ENCODE assay signal across 9 cellular contexts in the genomic region with DNA sequence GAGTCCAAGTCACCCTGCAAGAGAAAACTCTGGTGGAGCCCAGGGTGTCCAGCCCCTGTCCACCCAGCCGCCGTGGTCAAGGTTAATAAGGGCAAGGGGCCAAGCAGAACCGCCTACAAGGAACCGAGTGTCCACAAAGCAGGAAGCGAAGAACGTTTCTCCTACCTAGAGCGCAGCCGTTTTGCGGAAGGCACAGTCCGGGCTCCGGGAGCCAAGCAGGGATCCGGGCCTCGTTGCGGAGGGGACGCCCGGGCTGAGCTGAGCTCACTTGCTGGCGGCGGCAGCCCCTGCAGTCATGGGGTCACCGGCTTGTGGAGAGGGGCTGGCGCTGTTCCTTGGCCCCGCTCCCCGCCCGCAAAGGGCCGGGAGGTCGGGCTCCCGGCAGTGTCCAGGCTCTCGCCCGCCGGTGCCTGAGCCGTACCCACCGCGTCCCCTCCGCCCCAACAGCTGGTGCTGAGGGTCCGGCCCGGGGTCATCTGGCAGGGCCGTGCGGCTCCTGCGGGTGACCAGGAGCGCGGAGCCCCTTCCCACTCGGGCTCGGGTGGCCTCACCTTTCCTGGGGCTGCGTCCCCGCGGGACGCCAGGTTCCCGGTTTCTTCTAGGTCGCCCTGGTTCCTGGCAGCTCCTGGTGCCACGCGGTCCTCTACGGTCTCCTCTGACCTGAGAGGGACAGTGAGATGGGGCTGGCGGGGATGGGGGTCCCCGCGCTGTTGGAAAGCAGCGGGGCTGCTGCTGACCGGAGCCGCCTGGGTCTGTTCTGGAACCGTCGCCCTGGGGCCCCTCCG. TPM values are rescaled to one million over a fixed set of nuclear protein-coding genes. Genes with fewer than 3 reads are reported as not detected.
DNase-seq lines count a peak whose midpoint lies in the region; TF ChIP-seq lines count a peak whose summit lies in the region.
"Had no signal": no experiment of that assay in that cellular context is flagged by ENCODE, and none has a peak within 500 bp of the region (broad histone marks: within the 10 kb centered on the region; RNA-seq: fewer than 3 reads in every experiment).

No MANE protein-coding gene starts in this region.

- H3K27ac ChIP-seq in sigmoid colon = peak overlapping the region in 2 of 4 donors; percentile 7 to 36
- H3K27ac ChIP-seq: BLaER1 had no signal

- TF ChIP-seq EP300 in sigmoid colon (IDR thresholded peaks at IDR 0.05) = no peak

- H3K36me3 ChIP-seq in sigmoid colon = no peaks in the 10 kb centered on the region
- H3K36me3 ChIP-seq: BLaER1 had no signal

- H3K9me3 ChIP-seq in sigmoid colon = no peaks in the 10 kb centered on the region

- intact Hi-C loops in sigmoid colon (cut with DNase I) = loop anchor here (5.0 to 10.0 kb wide), 2 partner anchors 97 to 116 kb away; a partner anchor contains a TSS

- peaks cover 9% of the 10 kb centered on the region for H3K4me1 Mint-ChIP-seq in T-helper 2 cell treated with Interferon-gamma antibody and Interleukin-4, amounts not matched to agents 5 μg/mL and 100 μg/mL, for 36 hours (ENCODE audit: low read depth)
- peaks cover 12% of the 10 kb centered on the region for H3K4me1 Mint-ChIP-seq in activated naive CD8-positive, alpha-beta T cell treated with anti-CD3 and anti-CD28 coated beads for 36 hours

- no peak overlapping the region for H3K27ac Mint-ChIP-seq in T-helper 2 cell treated with Interferon-gamma antibody and Interleukin-4, amounts not matched to agents 5 μg/mL and 100 μg/mL, for 36 hours
- no peak overlapping the region for H3K27ac Mint-ChIP-seq in activated naive CD8-positive, alpha-beta T cell treated with anti-CD3 and anti-CD28 coated beads for 36 hours

- WGBS in sigmoid colon, 2 donors = 2 to 5% methylated on average over 60 of the region's 60 CpGs

- TF ChIP-seq POLR2A in sigmoid colon (IDR thresholded peaks at IDR 0.05) = no peak

- H3K4me3 ChIP-seq in iPS-11a (ENCODE audit: low read depth, low read length) (peak overlapping the region; percentile 43), sigmoid colon (peak overlapping the region; percentile 21 to 53 (median 49))
- H3K4me3 ChIP-seq: BLaER1 had no signal

- no peaks in the 10 kb centered on the region for H3K27me3 ChIP-seq in sigmoid colon

- H3K4me3 Mint-ChIP-seq in T-helper 2 cell treated with Interferon-gamma antibody and Interleukin-4, amounts not matched to agents 5 μg/mL and 100 μg/mL, for 36 hours = peak overlapping the region; percentile 85
- H3K4me3 Mint-ChIP-seq in activated naive CD8-positive, alpha-beta T cell treated with anti-CD3 and anti-CD28 coated beads for 36 hours = peak overlapping the region; percentile 77

- peaks cover 31% of the 10 kb centered on the region for H3K27me3 Mint-ChIP-seq in T-helper 2 cell treated with Interferon-gamma antibody and Interleukin-4, amounts not matched to agents 5 μg/mL and 100 μg/mL, for 36 hours (ENCODE audit: low read depth)
- peaks cover 75% of the 10 kb centered on the region for H3K27me3 Mint-ChIP-seq in activated naive CD8-positive, alpha-beta T cell treated with anti-CD3 and anti-CD28 coated beads for 36 hours

- H3K4me1 ChIP-seq in sigmoid colon = peaks cover 0 to 54% (median 42%) of the 10 kb centered on the region in 4 donors
- H3K4me1 ChIP-seq: BLaER1 had no signal

- H3K9me3 Mint-ChIP-seq in T-helper 2 cell treated with Interferon-gamma antibody and Interleukin-4, amounts not matched to agents 5 μg/mL and 100 μg/mL, for 36 hours = peaks cover 6% of the 10 kb centered on the region
- no peaks in the 10 kb centered on the region for H3K9me3 Mint-ChIP-seq in activated naive CD8-positive, alpha-beta T cell treated with anti-CD3 and anti-CD28 coated beads for 36 hours

- no peak for TF ChIP-seq CTCF in sigmoid colon (IDR thresholded peaks at IDR 0.05)

- no peaks in the 10 kb centered on the region for H3K36me3 Mint-ChIP-seq in T-helper 2 cell treated with Interferon-gamma antibody and Interleukin-4, amounts not matched to agents 5 μg/mL and 100 μg/mL, for 36 hours (ENCODE audit: low read depth)
- no peaks in the 10 kb centered on the region for H3K36me3 Mint-ChIP-seq in activated naive CD8-positive, alpha-beta T cell treated with anti-CD3 and anti-CD28 coated beads for 36 hours

- DNase-seq in T-helper 2 cell treated with Interferon-gamma antibody and Interleukin-4, amounts not matched to agents 5 μg/mL and 100 μg/mL, for 36 hours (ENCODE audit: low spot score) = no peak
- no peak for DNase-seq in T-helper 2 cell
- DNase-seq in activated naive CD8-positive, alpha-beta T cell treated with anti-CD3 and anti-CD28 coated beads for 36 hours = no peak
- DNase-seq in sigmoid colon = no peak
- no peak for DNase-seq in NK-92 treated with Interleukin-12 subunit alpha and Interleukin-12 subunit beta, amount 100 ng/mL, for 24 hours (lab: John Stamatoyannopoulos, UW)
- no peak for DNase-seq in NCI-H446 treated with DMSO at 0.1 percent for 48 hours (lab: John Stamatoyannopoulos, UW)
- no peak for DNase-seq in NCI-H2081 treated with DMSO at 0.1 percent for 48 hours (lab: John Stamatoyannopoulos, UW)

RNA-seq across cellular contexts. Expression of a gene that starts 14.0 kb away (rescaled TPM):
- 10 to 100 TPM in 1 of 2 experiments, 1 to 10 TPM in 1; 9.8 to 10.2 TPM for total RNA-seq in activated naive CD8-positive, alpha-beta T cell treated with anti-CD3 and anti-CD28 coated beads for 36 hours
- 10 to 100 TPM in 1 of 4 donors, 1 to 10 TPM in 3; 7.5 to 38.2 (median 9.6) TPM for total RNA-seq in sigmoid colon
- 1 to 10 TPM; 1.2 to 3.7 (median 1.4) TPM for polyA plus RNA-seq in sigmoid colon
